ENCODE assay signal across 17 cellular contexts in the genomic region with DNA sequence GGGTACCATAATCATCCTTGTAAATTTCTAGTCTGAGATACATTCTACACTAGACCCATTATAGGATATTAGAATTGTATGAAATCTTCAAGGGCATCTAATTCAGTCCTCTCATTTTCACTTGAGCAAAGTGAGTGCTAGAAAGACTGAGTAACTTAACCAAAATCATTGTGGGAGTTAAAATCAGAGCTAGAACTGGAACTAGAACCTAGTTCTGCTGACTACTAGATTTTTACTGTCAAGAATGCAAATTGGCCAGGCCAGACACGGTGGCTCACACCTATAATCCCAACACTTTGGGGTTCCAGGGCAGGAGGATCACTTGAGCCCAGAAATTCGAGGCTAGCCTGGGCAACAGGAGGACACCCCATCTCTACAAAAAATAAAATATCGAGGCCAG.
"Had no signal": no experiment of that assay in that cellular context is flagged by ENCODE, and none has a peak within 500 bp of the region (broad histone marks: within the 10 kb centered on the region; RNA-seq: fewer than 3 reads in every experiment).

No MANE protein-coding gene starts in this region.

- H3K27ac Mint-ChIP-seq: activated T-helper 2 cell treated with anti-CD3 and anti-CD28 coated beads, Interferon-gamma antibody, Interleukin-2, Interleukin-4, amounts not matched to agents 10 μg/mL and 5 μg/mL and 100 μg/mL, durations not matched to agents 14 hours and 24 hours and 36 hours had no signal

- H3K4me3 Mint-ChIP-seq: naive B cell had no signal

- H3K9me3 Mint-ChIP-seq: activated T-helper 2 cell treated with anti-CD3 and anti-CD28 coated beads, Interferon-gamma antibody, Interleukin-2, Interleukin-4, amounts not matched to agents 10 μg/mL and 5 μg/mL and 100 μg/mL, durations not matched to agents 14 hours and 24 hours and 36 hours; naive B cell had no signal

- H3K27me3 Mint-ChIP-seq: naive B cell had no signal

- DNase-seq: activated CD8-positive, alpha-beta memory T cell treated with anti-CD3 and anti-CD28 coated beads, Interleukin-2, amount 50 U/mL, for 48 hours; activated naive CD4-positive, alpha-beta T cell treated with anti-CD3 and anti-CD28 coated beads, Interleukin-2, amount 50 U/mL, for 16 hours; brain microvascular endothelial cell; cortex of kidney; effector CD4-positive, alpha-beta T cell; foreskin fibroblast; hippocampal formation; mammary epithelial cell; naive B cell; stimulated activated CD4-positive, alpha-beta T cell treated with anti-CD3 and anti-CD28 coated beads, Interleukin-15, amount 100 ng/mL, for 24 hours; stimulated activated CD4-positive, alpha-beta T cell treated with anti-CD3 and anti-CD28 coated beads, Interleukin-4, amount 100 ng/mL, for 1 hour; stimulated activated naive CD4-positive, alpha-beta T cell; T1000; tibial artery; uterus had no signal

- ATAC-seq: left lobe of liver had no signal
